In genomic region chr5:91140657-91141056, GRCh38 we compare ENCODE assay signal across 28 cellular contexts.
"Had no signal": no experiment of that assay in that cellular context is flagged by ENCODE, and none has a peak within 500 bp of the region (broad histone marks: within the 10 kb centered on the region; RNA-seq: fewer than 3 reads in every experiment).

No MANE protein-coding gene starts in this region.

- ATAC-seq: activated CD4-positive, alpha-beta T cell treated with anti-CD3 and anti-CD28 coated beads for 36 hours; activated T-cell treated with anti-CD3 and anti-CD28 coated beads, Interleukin-2, amount 50 U/mL, for 4 hours; stimulated activated memory B cell treated with anti-CD40 and anti-IgM and Interleukin-4, amounts not matched to agents 10 μg/mL and 1 μg/mL and 100 μg/mL, for 72 hours; T-cell had no signal

- H3K27ac ChIP-seq: coronary artery, epithelial cell of prostate had no signal

- H3K36me3 Mint-ChIP-seq: activated naive CD8-positive, alpha-beta T cell treated with anti-CD3 and anti-CD28 coated beads for 36 hours; memory B cell; naive B cell; stimulated activated memory B cell treated with anti-CD40 and anti-IgM and Interleukin-4, amounts not matched to agents 10 μg/mL and 1 μg/mL and 100 μg/mL, for 72 hours; T-cell had no signal

- H3K4me3 ChIP-seq: coronary artery, gastroesophageal sphincter, heart left ventricle, stomach, suprapubic skin, transverse colon had no signal

- H3K9me3 ChIP-seq: gastroesophageal sphincter, heart left ventricle, stomach, suprapubic skin, transverse colon had no signal

- H3K4me3 Mint-ChIP-seq: activated B cell treated with CpG ODN at 0.5 μM for 24 hours; activated CD4-positive, alpha-beta T cell treated with anti-CD3 and anti-CD28 coated beads for 36 hours; activated naive CD8-positive, alpha-beta T cell treated with anti-CD3 and anti-CD28 coated beads for 36 hours; activated T-cell treated with anti-CD3 and anti-CD28 coated beads, Interleukin-2, amount 50 U/mL, for 4 hours; memory B cell; naive B cell; neural crest cell; stimulated activated memory B cell treated with anti-CD40 and anti-IgM and Interleukin-4, amounts not matched to agents 10 μg/mL and 1 μg/mL and 100 μg/mL, for 72 hours; T-cell had no signal

- H3K27me3 Mint-ChIP-seq: activated B cell treated with CpG ODN at 0.5 μM for 24 hours had no signal

- DNase-seq: activated B cell treated with CpG ODN at 0.5 μM for 24 hours; activated CD4-positive, alpha-beta T cell treated with anti-CD3 and anti-CD28 coated beads for 36 hours; activated CD4-positive, alpha-beta T cell treated with anti-CD3 and anti-CD28 coated beads, Interleukin-2, amount 50 U/mL, for 48 hours; activated CD8-positive, alpha-beta memory T cell treated with anti-CD3 and anti-CD28 coated beads, Interleukin-2, amount 50 U/mL, for 48 hours; activated naive CD4-positive, alpha-beta T cell treated with Interleukin-2 at 50 U/mL for 16 hours; activated naive CD8-positive, alpha-beta T cell treated with anti-CD3 and anti-CD28 coated beads for 36 hours; activated T-cell treated with anti-CD3 and anti-CD28 coated beads, Interleukin-2, amount 50 U/mL, for 4 hours; amniotic stem cell; cerebellar nuclear complex; heart left ventricle; islet precursor cell; left cardiac atrium; naive B cell; small intestine; stimulated activated CD4-positive, alpha-beta T cell treated with anti-CD3 and anti-CD28 coated beads, Interleukin-15, amount 100 ng/mL, for 24 hours; stomach; T-cell; transverse colon had no signal

- H3K27me3 ChIP-seq: gastroesophageal sphincter, heart left ventricle, stomach, suprapubic skin, transverse colon had no signal

- H3K9me3 Mint-ChIP-seq: activated B cell treated with CpG ODN at 0.5 μM for 24 hours; activated naive CD8-positive, alpha-beta T cell treated with anti-CD3 and anti-CD28 coated beads for 36 hours; activated T-cell treated with anti-CD3 and anti-CD28 coated beads, Interleukin-2, amount 50 U/mL, for 4 hours; activated T-helper 2 cell treated with anti-CD3 and anti-CD28 coated beads, Interferon-gamma antibody, Interleukin-2, Interleukin-4, amounts not matched to agents 10 μg/mL and 5 μg/mL and 100 μg/mL, durations not matched to agents 14 hours and 24 hours and 36 hours; memory B cell; naive B cell; stimulated activated memory B cell treated with anti-CD40 and anti-IgM and Interleukin-4, amounts not matched to agents 10 μg/mL and 1 μg/mL and 100 μg/mL, for 72 hours; T-cell had no signal

- H3K36me3 ChIP-seq: gastroesophageal sphincter, heart left ventricle, stomach, suprapubic skin, transverse colon had no signal

- H3K4me1 Mint-ChIP-seq: activated B cell treated with CpG ODN at 0.5 μM for 24 hours; memory B cell; naive B cell; stimulated activated memory B cell treated with anti-CD40 and anti-IgM and Interleukin-4, amounts not matched to agents 10 μg/mL and 1 μg/mL and 100 μg/mL, for 72 hours had no signal

- FAIRE-seq: bronchial epithelial cell, small intestine, TTC549 had no signal

- H3K27ac Mint-ChIP-seq: activated B cell treated with CpG ODN at 0.5 μM for 24 hours; activated CD4-positive, alpha-beta T cell treated with anti-CD3 and anti-CD28 coated beads for 36 hours; activated naive CD8-positive, alpha-beta T cell treated with anti-CD3 and anti-CD28 coated beads for 36 hours; activated T-helper 2 cell treated with anti-CD3 and anti-CD28 coated beads, Interferon-gamma antibody, Interleukin-2, Interleukin-4, amounts not matched to agents 10 μg/mL and 5 μg/mL and 100 μg/mL, durations not matched to agents 14 hours and 24 hours and 36 hours; memory B cell; naive B cell; stimulated activated memory B cell treated with anti-CD40 and anti-IgM and Interleukin-4, amounts not matched to agents 10 μg/mL and 1 μg/mL and 100 μg/mL, for 72 hours; T-cell had no signal
